In genomic region chr16:88881675-88882357, GRCh38 we compare ENCODE assay signal across 2 cellular contexts.
TF ChIP-seq lines count a peak whose summit lies in the region.

No MANE protein-coding gene starts in this region.

TF ChIP-seq in SK-N-SH, 30 proteins besides CTCF, POLR2A, EP300 and RAD21:
- TF ChIP-seq USF2 (IDR thresholded peaks at IDR 0.05; ENCODE audit: borderline replicate concordance, low read depth, low read length) (no peak), TCF12 (IDR thresholded peaks at IDR 0.05) (no peak), RCOR1 (IDR thresholded peaks at IDR 0.05; ENCODE audit: low read length) (no peak), TEAD4 (IDR thresholded peaks at IDR 0.05; ENCODE audit: borderline replicate concordance, insufficient read depth) (no peak), USF1 (IDR thresholded peaks at IDR 0.05; ENCODE audit: borderline replicate concordance, low read depth) (no peak), IRF3 (IDR thresholded peaks at IDR 0.05; ENCODE audit: low read depth, low read length) (no peak), CHD2 (IDR thresholded peaks at IDR 0.05; ENCODE audit: low read length, partially characterized antibody) (no peak), YY1 (IDR thresholded peaks at IDR 0.05; ENCODE audit: low read depth) (no peak), FOSL2 (IDR thresholded peaks at IDR 0.05; ENCODE audit: borderline replicate concordance, low read depth) (no peak), ELF1 (IDR thresholded peaks at IDR 0.05) (no peak), FOXJ3 (CRISPR knock-in tag; IDR thresholded peaks at IDR 0.05) (no peak), GATA2 (CRISPR knock-in tag; IDR thresholded peaks at IDR 0.05) (no peak), REST (IDR thresholded peaks at IDR 0.05; ENCODE audit: low read depth, low read length) (no peak), EZH2phosphoT487 (IDR thresholded peaks at IDR 0.05; ENCODE audit: borderline replicate concordance, low read depth) (no peak), GABPA (IDR thresholded peaks at IDR 0.05; ENCODE audit: low read depth) (no peak)

TF ChIP-seq in H1, 55 proteins besides CTCF, POLR2A, EP300 and RAD21:
- no peak for TF ChIP-seq NRF1 (IDR thresholded peaks at IDR 0.05; ENCODE audit: low read depth, low read length)
- no peak for TF ChIP-seq SP4 (IDR thresholded peaks at IDR 0.05; ENCODE audit: low read length)
- no peak for TF ChIP-seq EGR1 (IDR thresholded peaks at IDR 0.05; ENCODE audit: borderline replicate concordance, low read depth, low read length)
- TF ChIP-seq CHD1 (IDR thresholded peaks at IDR 0.05; ENCODE audit: low read depth, low read length): no peak
- no peak for TF ChIP-seq SIRT6 (IDR thresholded peaks at IDR 0.05; ENCODE audit: low read length)
- TF ChIP-seq RFX5 (IDR thresholded peaks at IDR 0.05; ENCODE audit: borderline replicate concordance, low read depth, low read length): no peak
- no peak for TF ChIP-seq SP2 (IDR thresholded peaks at IDR 0.05; ENCODE audit: low read length)
- TF ChIP-seq EZH2 (IDR thresholded peaks at IDR 0.05; ENCODE audit: low read depth, low read length, severe bottlenecking): no peak
- no peak for TF ChIP-seq POLR2AphosphoS5 (IDR thresholded peaks at IDR 0.05; ENCODE audit: low read depth, low read length)
- TF ChIP-seq SIX5 (IDR thresholded peaks at IDR 0.05; ENCODE audit: low read depth, low read length): no peak
